Comparison of ENCODE assay signal across 21 cellular contexts in the genomic region with DNA sequence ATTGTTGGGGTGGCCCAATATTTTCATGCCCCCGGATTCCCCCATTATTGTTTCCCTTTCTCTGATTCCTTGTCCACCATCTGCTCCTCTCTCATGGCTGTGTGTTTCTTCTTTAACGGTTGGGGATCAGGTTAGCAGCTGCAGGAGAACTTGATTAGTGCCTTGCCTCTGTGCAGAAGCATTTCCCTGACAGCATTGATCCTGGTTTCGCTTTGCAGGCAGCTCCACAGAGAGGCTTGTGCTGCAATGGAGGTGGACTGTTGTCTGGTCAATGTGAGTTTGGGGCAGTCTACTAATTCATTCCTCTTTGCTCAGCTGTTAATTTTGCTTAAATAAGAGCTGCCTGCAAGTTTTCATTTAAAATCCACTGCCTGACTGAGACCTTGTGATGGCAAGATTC. TPM values are rescaled to one million over a fixed set of nuclear protein-coding genes. Genes with fewer than 3 reads are reported as not detected.
A peak's percentile ranks its signal among the peaks of the same experiment; 100 is the strongest.
DNase-seq lines count a peak whose midpoint lies in the region; ATAC-seq and TF ChIP-seq lines count a peak whose summit lies in the region.
"Had no signal": no experiment of that assay in that cellular context is flagged by ENCODE, and none has a peak within 500 bp of the region (broad histone marks: within the 10 kb centered on the region; RNA-seq: fewer than 3 reads in every experiment).

No MANE protein-coding gene starts in this region.

- ATAC-seq in heart left ventricle, result no peak

- DNase-seq in NCI-H69 (lab: John Stamatoyannopoulos, UW) (peak; percentile 38), neuronal stem cell (ENCODE audit: low spot score) (no peak), NCI-H345 treated with DMSO at 0.1 percent for 48 hours (lab: John Stamatoyannopoulos, UW; ENCODE audit: unreplicated experiment) (no peak), heart left ventricle (no peak), immature natural killer cell (no peak), islet precursor cell (no peak)
- DNase-seq: activated naive CD4-positive, alpha-beta T cell treated with anti-CD3 and anti-CD28 coated beads, Interleukin-2, amount 10 ng/mL, durations not matched to agents 7 days and 5 days; activated T-cell treated with anti-CD3 and anti-CD28 coated beads for 4 hours; colonic mucosa; COR-L47; gastrocnemius medialis; NCI-H1048; NCI-H2081 treated with DMSO at 0.1 percent for 48 hours; NK-92 treated with Interleukin-12 subunit alpha and Interleukin-12 subunit beta, amount 100 ng/mL, for 24 hours; spleen; stimulated activated CD8-positive, alpha-beta memory T cell treated with anti-CD3 and anti-CD28 coated beads, Interleukin-4, amount 100 ng/mL, for 48 hours had no signal

- H3K9ac ChIP-seq in endocrine pancreas (ENCODE audit: control insufficient read depth, insufficient read depth, low read length) (no peak overlapping the region), neuronal stem cell (ENCODE audit: low read depth, low read length, poor library complexity) (no peak overlapping the region)

- no peak for TF ChIP-seq POLR2A in heart left ventricle (IDR thresholded peaks at IDR 0.05)

- H3K18ac ChIP-seq in neuronal stem cell (ENCODE audit: low read length), result no peak overlapping the region

- H3K9me3 ChIP-seq in KOPT-K1 (ENCODE audit: insufficient read depth, low read length, poor library complexity, severe bottlenecking) (no peaks in the 10 kb centered on the region), endocrine pancreas (ENCODE audit: control insufficient read depth, low read length) (no peaks in the 10 kb centered on the region), neuronal stem cell (replicated peaks in 1 of 2; ENCODE audit: control insufficient read depth in 2 of 2, insufficient read depth in 1 of 2, low read depth in 1 of 2, low read length in 2 of 2) (peaks cover 0 to 4% of the 10 kb centered on the region in 2 donors), heart left ventricle (no peaks in the 10 kb centered on the region)
- H3K9me3 ChIP-seq: colonic mucosa, gastrocnemius medialis, HAP-1, spleen, suprapubic skin had no signal

- no peak overlapping the region for H3K4me3 Mint-ChIP-seq in immature natural killer cell
- H3K4me3 Mint-ChIP-seq: activated naive CD4-positive, alpha-beta T cell treated with anti-CD3 and anti-CD28 coated beads, Interleukin-2, amount 10 ng/mL, durations not matched to agents 7 days and 5 days had no signal

- H3K4me3 ChIP-seq in endocrine pancreas (ENCODE audit: control insufficient read depth, insufficient read depth, low read length), result peak overlapping the region; percentile 39
- no peak overlapping the region for H3K4me3 ChIP-seq in neuronal stem cell (ENCODE audit: low read length in 2 of 2)
- H3K4me3 ChIP-seq in heart left ventricle, result no peak overlapping the region
- H3K4me3 ChIP-seq: colonic mucosa, HAP-1, spleen, suprapubic skin had no signal

- H4K91ac ChIP-seq in neuronal stem cell (ENCODE audit: low read depth, low read length, poor library complexity), result no peak overlapping the region

- WGBS in neuronal stem cell (ENCODE audit: extremely low coverage in 2 of 2, insufficient read length in 2 of 2, insufficient replicate concordance in 1 of 2), 2 donors, result no CpG with 5 or more reads among the region's 3 CpGs
- 66 to 79% (median 72%) methylated on average over 3 of the region's 3 CpGs for WGBS in heart left ventricle, 4 donors

- H3K27me3 Mint-ChIP-seq in immature natural killer cell (ENCODE audit: low read depth in 3 of 3), result no peaks in the 10 kb centered on the region
- H3K27me3 Mint-ChIP-seq: activated naive CD4-positive, alpha-beta T cell treated with anti-CD3 and anti-CD28 coated beads, Interleukin-2, amount 10 ng/mL, durations not matched to agents 7 days and 5 days; IgD-negative memory B cell had no signal

- H2BK15ac ChIP-seq in neuronal stem cell (ENCODE audit: low read length), result no peak overlapping the region

- no peak overlapping the region for H3K4ac ChIP-seq in neuronal stem cell (ENCODE audit: low read length)

- peak overlapping the region; percentile 63 for H2AFZ ChIP-seq in neuronal stem cell (ENCODE audit: low read length)

- H3K9me3 Mint-ChIP-seq in immature natural killer cell, result no peaks in the 10 kb centered on the region
- H3K9me3 Mint-ChIP-seq: activated naive CD4-positive, alpha-beta T cell treated with anti-CD3 and anti-CD28 coated beads, Interleukin-2, amount 10 ng/mL, durations not matched to agents 7 days and 5 days; IgD-negative memory B cell had no signal

- no peak overlapping the region for H3K4me2 ChIP-seq in neuronal stem cell (ENCODE audit: insufficient read depth, low read length, poor library complexity, severe bottlenecking)

- no peak overlapping the region for H3K14ac ChIP-seq in neuronal stem cell (ENCODE audit: low read length)

- H3K23ac ChIP-seq in neuronal stem cell (ENCODE audit: low read depth, low read length, poor library complexity), result no peak overlapping the region

- H3K4me1 ChIP-seq in endocrine pancreas (ENCODE audit: control insufficient read depth, insufficient read depth, low read length) (peaks cover 12% of the 10 kb centered on the region), neuronal stem cell (ENCODE audit: control insufficient read depth in 2 of 2, insufficient read depth in 1 of 2, low read depth in 1 of 2, low read length in 2 of 2) (peaks cover 4 to 28% of the 10 kb centered on the region in 2 donors), heart left ventricle (peaks cover 0 to 46% (median 30%) of the 10 kb centered on the region in 12 donors)

- H3K36me3 ChIP-seq in KOPT-K1 (ENCODE audit: insufficient read depth, low read length), result no peaks in the 10 kb centered on the region
- H3K36me3 ChIP-seq in endocrine pancreas (ENCODE audit: control insufficient read depth, insufficient read depth, low read length), result no peaks in the 10 kb centered on the region
- no peaks in the 10 kb centered on the region for H3K36me3 ChIP-seq in neuronal stem cell (replicated peaks in 1 of 2; ENCODE audit: control insufficient read depth in 2 of 2, insufficient read depth in 2 of 2, low read length in 2 of 2)
- H3K36me3 ChIP-seq in heart left ventricle, result no peaks in the 10 kb centered on the region
- H3K36me3 ChIP-seq: colonic mucosa, gastrocnemius medialis, HAP-1, spleen, suprapubic skin had no signal

- H3K27me3 ChIP-seq in endocrine pancreas (ENCODE audit: control insufficient read depth, insufficient read depth, low read length) (no peaks in the 10 kb centered on the region), neuronal stem cell (ENCODE audit: control insufficient read depth in 3 of 3, insufficient read depth in 3 of 3, low read depth in 1 of 3, low read length in 3 of 3) (no peaks in the 10 kb centered on the region), heart left ventricle (no peaks in the 10 kb centered on the region)
- H3K27me3 ChIP-seq: colonic mucosa, gastrocnemius medialis, spleen, suprapubic skin had no signal

- H3K36me3 Mint-ChIP-seq in immature natural killer cell, result no peaks in the 10 kb centered on the region
- H3K36me3 Mint-ChIP-seq: IgD-negative memory B cell had no signal

- TF ChIP-seq CTCF in heart left ventricle (IDR thresholded peaks at IDR 0.05), result no peak

- H2BK5ac ChIP-seq in neuronal stem cell (ENCODE audit: low read length), result no peak overlapping the region

- no peak overlapping the region for H4K8ac ChIP-seq in neuronal stem cell (ENCODE audit: low read depth, low read length)

- peaks cover 16 to 17% of the 10 kb centered on the region in 2 donors for H3K4me1 Mint-ChIP-seq in immature natural killer cell

- intact Hi-C loops in heart left ventricle (cut with DNase I), result loop anchor here in 1 of 10 donors (10.0 kb wide), 1 partner anchor 381 kb away; no protein-coding TSS in a partner anchor

- peak overlapping the region; percentile 4 for H3K27ac ChIP-seq in KOPT-K1 (ENCODE audit: low read depth, low read length, poor library complexity, severe bottlenecking)
- no peak overlapping the region for H3K27ac ChIP-seq in neuronal stem cell (replicated peaks; ENCODE audit: low read length)
- no peak overlapping the region for H3K27ac ChIP-seq in heart left ventricle
- H3K27ac ChIP-seq: colonic mucosa, spleen, suprapubic skin had no signal

- H2BK120ac ChIP-seq in neuronal stem cell (ENCODE audit: low read depth, low read length), result no peak overlapping the region

- H3K79me1 ChIP-seq in neuronal stem cell (ENCODE audit: low read depth, low read length), result no peaks in the 10 kb centered on the region

- no peak overlapping the region for H3K27ac Mint-ChIP-seq in immature natural killer cell
- H3K27ac Mint-ChIP-seq: activated naive CD4-positive, alpha-beta T cell treated with anti-CD3 and anti-CD28 coated beads, Interleukin-2, amount 10 ng/mL, durations not matched to agents 7 days and 5 days; IgD-negative memory B cell had no signal

- no peak overlapping the region for H2AK5ac ChIP-seq in neuronal stem cell (ENCODE audit: low read depth, low read length)

- no peak overlapping the region for H2BK12ac ChIP-seq in neuronal stem cell (ENCODE audit: low read length)

RNA-seq across cellular contexts. Expression of a gene that starts 32.5 kb away (rescaled TPM):
- polyA plus RNA-seq in neuronal stem cell (2013, experiment 1 of 2), result 130 TPM
- polyA plus RNA-seq in neuronal stem cell (2013, experiment 2 of 2), result 125 TPM
- total RNA-seq in heart left ventricle, result 10 to 100 TPM; 38.6 to 98.1 (median 50.7) TPM
- polyA plus RNA-seq in heart left ventricle (10 to 100 TPM; 25.6 to 59.1 TPM), immature natural killer cell (10 to 100 TPM; 28.4 to 90.8 (median 34.2) TPM)
